8 cellular contexts compared by ENCODE assay signal in the genomic region with DNA sequence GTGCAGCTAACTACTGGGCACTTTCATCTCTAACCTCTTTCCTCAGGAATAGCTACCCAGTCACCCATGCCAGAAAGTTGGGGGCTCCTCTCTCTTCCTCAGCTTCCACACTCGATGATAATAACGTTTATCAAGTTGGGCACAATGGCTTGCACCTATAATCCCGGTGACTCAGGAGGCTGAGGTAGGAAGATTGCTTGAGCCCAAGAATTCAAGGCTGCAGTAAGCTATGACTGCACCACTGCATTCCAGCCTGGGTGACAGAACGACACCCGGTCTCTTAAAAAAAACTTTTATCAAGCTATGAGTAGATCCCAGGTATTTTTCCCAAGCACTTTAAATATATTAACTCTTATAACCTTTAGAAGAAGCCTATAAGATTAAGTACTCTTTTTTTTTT. TPM values are rescaled to one million over a fixed set of nuclear protein-coding genes. Genes with fewer than 3 reads are reported as not detected.
A peak's percentile ranks its signal among the peaks of the same experiment; 100 is the strongest.
DNase-seq lines count a peak whose midpoint lies in the region; ATAC-seq and TF ChIP-seq lines count a peak whose summit lies in the region.
"Had no signal": no experiment of that assay in that cellular context is flagged by ENCODE, and none has a peak within 500 bp of the region (broad histone marks: within the 10 kb centered on the region; RNA-seq: fewer than 3 reads in every experiment).

No MANE protein-coding gene starts in this region.

- ATAC-seq in CD8-positive, alpha-beta T cell: no peak

- CTCF ChIA-PET in CD8-positive, alpha-beta T cell (lab: Charles Lee): interaction anchor here (1.0 to 10.8 kb wide), 3 partner anchors 31 to 67 kb away, joined by 3 to 101 read pairs (median 4); a partner anchor contains a TSS

- H4K20me1 ChIP-seq in Karpas-422 (ENCODE audit: insufficient read depth, low read depth, low read length): peaks cover 28% of the 10 kb centered on the region

- H3K27ac Mint-ChIP-seq in CD8-positive, alpha-beta T cell: peak overlapping the region; percentile 79

- no peaks in the 10 kb centered on the region for H3K27me3 Mint-ChIP-seq in CD8-positive, alpha-beta T cell (ENCODE audit: low read depth)

- peaks cover 66% of the 10 kb centered on the region for H3K79me2 ChIP-seq in Karpas-422 (ENCODE audit: low read length)

- no peaks in the 10 kb centered on the region for H3K9me3 Mint-ChIP-seq in CD8-positive, alpha-beta T cell

- intact Hi-C loops in CD8-positive, alpha-beta T cell (cut with DNase I, micrococcal nuclease): loop anchor here in 1 of 2 experiments (2.0 to 10.0 kb wide), 2 partner anchors 22 to 730 kb away; a partner anchor contains a TSS

- no peaks in the 10 kb centered on the region for H3K9me3 ChIP-seq in CD8-positive, alpha-beta T cell (ENCODE audit: low read length)
- H3K9me3 ChIP-seq in Karpas-422 (ENCODE audit: low read length) (no peaks in the 10 kb centered on the region), neutrophil (peaks cover 6% of the 10 kb centered on the region)

- peaks cover 55% of the 10 kb centered on the region for H3K4me1 ChIP-seq in CD8-positive, alpha-beta T cell (ENCODE audit: insufficient read depth, low read length)
- peaks cover 23% of the 10 kb centered on the region for H3K4me1 ChIP-seq in Karpas-422 (ENCODE audit: low read length)
- peaks cover 25 to 32% of the 10 kb centered on the region in 2 experiments for H3K4me1 ChIP-seq in neutrophil (ENCODE audit: control insufficient read depth in 1 of 2, insufficient read depth in 1 of 2, low read depth in 1 of 2, low read length in 1 of 2)

- DNase-seq in CD8-positive, alpha-beta T cell: no peak
- DNase-seq in Karpas-422 (no peak), coronary artery (ENCODE audit: low spot score) (no peak), middle frontal gyrus (ENCODE audit: extremely low spot score, low spot score) (no peak), NCI-H1105 (lab: John Stamatoyannopoulos, UW) (no peak), SIG-M5 (lab: John Stamatoyannopoulos, UW) (no peak)
- DNase-seq: NCI-H1417 treated with DMSO at 0.1 percent for 48 hours had no signal

- H3K9ac ChIP-seq in Karpas-422 (ENCODE audit: low read length): peak overlapping the region; percentile 90

- POLR2A ChIA-PET in CD8-positive, alpha-beta T cell (lab: Charles Lee): interaction anchor here (0.7 to 2.5 kb wide), 4 partner anchors 52 to 1612 kb away, joined by 3 to 11 read pairs (median 3); a partner anchor contains a TSS

- TF ChIP-seq CTCF in CD8-positive, alpha-beta T cell (IDR thresholded peaks at IDR 0.05): no peak
- TF ChIP-seq CTCF in coronary artery (IDR thresholded peaks at IDR 0.05): no peak
- TF ChIP-seq CTCF in neutrophil (IDR thresholded peaks at IDR 0.05): no peak

- H3K4me1 Mint-ChIP-seq in CD8-positive, alpha-beta T cell (ENCODE audit: low read depth): peaks cover 63% of the 10 kb centered on the region

- no peaks in the 10 kb centered on the region for H3K27me3 ChIP-seq in CD8-positive, alpha-beta T cell (ENCODE audit: insufficient read depth, low read length)
- H3K27me3 ChIP-seq in Karpas-422 (ENCODE audit: low read length) (no peaks in the 10 kb centered on the region), neutrophil (peaks cover 23% of the 10 kb centered on the region)

- no peaks in the 10 kb centered on the region for H3K9me2 ChIP-seq in Karpas-422 (replicated peaks; ENCODE audit: insufficient read depth, low read length)

- H3K4me3 ChIP-seq in CD8-positive, alpha-beta T cell (ENCODE audit: low read depth, low read length): peak overlapping the region; percentile 5
- peak overlapping the region; percentile 91; the same call in 1 of the 2 replicates for H3K4me3 ChIP-seq in Karpas-422 (ENCODE audit: low read length)
- peak overlapping the region; percentile 77 for H3K4me3 ChIP-seq in coronary artery
- H3K4me3 ChIP-seq in neutrophil (ENCODE audit: low read depth in 1 of 2, low read length in 1 of 2): peak overlapping the region in 1 of 2 experiments; percentile 87

- no peak overlapping the region for H3K27ac ChIP-seq in CD8-positive, alpha-beta T cell (ENCODE audit: low read depth, low read length)
- H3K27ac ChIP-seq in Karpas-422 (ENCODE audit: low read length) (no peak overlapping the region), coronary artery (no peak overlapping the region), neutrophil (peak overlapping the region; percentile 92)

- peak overlapping the region; percentile 92 for H3K4me3 Mint-ChIP-seq in CD8-positive, alpha-beta T cell

- H3K36me3 ChIP-seq in CD8-positive, alpha-beta T cell (ENCODE audit: insufficient read depth, low read length): peaks cover 41% of the 10 kb centered on the region
- H3K36me3 ChIP-seq in Karpas-422 (ENCODE audit: insufficient read depth, low read length) (peaks cover 30% of the 10 kb centered on the region), neutrophil (peaks cover 38% of the 10 kb centered on the region)

- peaks cover 57% of the 10 kb centered on the region for H3K36me3 Mint-ChIP-seq in CD8-positive, alpha-beta T cell

- H2AFZ ChIP-seq in Karpas-422 (ENCODE audit: low read length): no peak overlapping the region

- peak overlapping the region; percentile 82 for H3K4me2 ChIP-seq in Karpas-422 (ENCODE audit: low read depth, low read length, poor library complexity, severe bottlenecking)

RNA-seq across cellular contexts. Expression of a gene that starts 2.0 kb away (rescaled TPM):
- total RNA-seq in CD8-positive, alpha-beta T cell: 100 to 1,000 TPM; 406 to 422 TPM
- 79.0 and 111 TPM in 2 replicates for total RNA-seq in Karpas-422 (2014; rRNA removed; shearing (Covaris generic); ENCODE audit: low replicate concordance)

RNA-seq across cellular contexts. Expression of a gene that starts 2.2 kb away (rescaled TPM):
- total RNA-seq in CD8-positive, alpha-beta T cell: 10 to 100 TPM in 1 of 2 experiments, 1 to 10 TPM in 1; 8.7 to 11.7 TPM
- total RNA-seq in Karpas-422 (2014; rRNA removed; shearing (Covaris generic); ENCODE audit: low replicate concordance): 0.69 and 0.82 TPM in 2 replicates

RNA-seq across cellular contexts. Expression of a gene that starts 27.9 kb away (rescaled TPM):
- 10 to 100 TPM; 77.5 to 87.3 TPM for total RNA-seq in CD8-positive, alpha-beta T cell
- 7.6 and 16.9 TPM in 2 replicates for total RNA-seq in Karpas-422 (2014; rRNA removed; shearing (Covaris generic); ENCODE audit: low replicate concordance)

RNA-seq across cellular contexts. Expression of a gene that starts 32.6 kb away (rescaled TPM):
- total RNA-seq in CD8-positive, alpha-beta T cell: 1 to 10 TPM; 7.0 to 7.4 TPM
- total RNA-seq in Karpas-422 (2014; rRNA removed; shearing (Covaris generic); ENCODE audit: low replicate concordance): 4.0 and 16.9 TPM in 2 replicates

RNA-seq across cellular contexts. Expression of a gene that starts 42.2 kb away (rescaled TPM):
- 100 to 1,000 TPM; 239 to 241 TPM for total RNA-seq in CD8-positive, alpha-beta T cell
- 8.4 and 11.6 TPM in 2 replicates for total RNA-seq in Karpas-422 (2014; rRNA removed; shearing (Covaris generic); ENCODE audit: low replicate concordance)
